12 cellular contexts compared by ENCODE assay signal in genomic region chr5:88878976-88879375, GRCh38. TPM values are rescaled to one million over a fixed set of nuclear protein-coding genes. Genes with fewer than 3 reads are reported as not detected.
DNase-seq lines count a peak whose midpoint lies in the region; ATAC-seq, FAIRE-seq and TF ChIP-seq lines count a peak whose summit lies in the region.
"Had no signal": no experiment of that assay in that cellular context is flagged by ENCODE, and none has a peak within 500 bp of the region (broad histone marks: within the 10 kb centered on the region; RNA-seq: fewer than 3 reads in every experiment).

No MANE protein-coding gene starts in this region.

- peak; percentile 59 for DNase-seq in LoVo (ENCODE audit: low spot score)
- peak; percentile 72 for DNase-seq in bronchial epithelial cell (ENCODE audit: low read depth)
- DNase-seq in pancreas, result no peak
- no peak for DNase-seq in GDM1 (lab: John Stamatoyannopoulos, UW)
- no peak for DNase-seq in NCI-H128 (lab: John Stamatoyannopoulos, UW; ENCODE audit: unreplicated experiment)
- no peak for DNase-seq in stimulated activated naive CD8-positive, alpha-beta T cell treated with anti-CD3 and anti-CD28 coated beads, Interleukin-15, amount 100 ng/mL, for 72 hours
- DNase-seq: activated gamma-delta T cell; stimulated activated CD4-positive, alpha-beta T cell treated with anti-CD3 and anti-CD28 coated beads, Interleukin-2, amount 100 ng/mL, for 48 hours had no signal

- H3K4me1 Mint-ChIP-seq in stimulated activated naive CD8-positive, alpha-beta T cell treated with anti-CD3 and anti-CD28 coated beads, Interleukin-15, amount 100 ng/mL, for 72 hours, result peaks cover 13% of the 10 kb centered on the region

- H3K27me3 ChIP-seq in bronchial epithelial cell (ENCODE audit: control insufficient read depth, insufficient read depth, low read length), result no peaks in the 10 kb centered on the region
- peaks cover 0 to 5% (median 0%) of the 10 kb centered on the region in 4 donors for H3K27me3 ChIP-seq in pancreas

- H3K4me3 Mint-ChIP-seq in stimulated activated naive CD8-positive, alpha-beta T cell treated with anti-CD3 and anti-CD28 coated beads, Interleukin-15, amount 100 ng/mL, for 72 hours, result no peak overlapping the region

- no peak overlapping the region for H3K27ac ChIP-seq in pancreas
- H3K27ac ChIP-seq: HL-60, neutrophil had no signal

- H3K27me3 Mint-ChIP-seq in stimulated activated naive CD8-positive, alpha-beta T cell treated with anti-CD3 and anti-CD28 coated beads, Interleukin-15, amount 100 ng/mL, for 72 hours, result peaks cover 34% of the 10 kb centered on the region

- H3K4me1 ChIP-seq in pancreas, result no peaks in the 10 kb centered on the region

- H3K27ac Mint-ChIP-seq in stimulated activated naive CD8-positive, alpha-beta T cell treated with anti-CD3 and anti-CD28 coated beads, Interleukin-15, amount 100 ng/mL, for 72 hours, result no peak overlapping the region

- H3K9me3 ChIP-seq in pancreas, result no peaks in the 10 kb centered on the region
- H3K9me3 ChIP-seq: neutrophil had no signal

- WGBS in pancreas, 2 donors, result 88 to 89% methylated on average over 1 of the region's 1 CpG

- TF ChIP-seq CTCF in bronchial epithelial cell (IDR thresholded peaks at IDR 0.05; ENCODE audit: insufficient read depth, low read length, severe bottlenecking), result no peak
- TF ChIP-seq CTCF in pancreas (IDR thresholded peaks at IDR 0.05), result no peak

- intact Hi-C loops in pancreas (cut with DNase I), result no loop called here

- H3K4me3 ChIP-seq in bronchial epithelial cell (ENCODE audit: low read depth, low read length) (no peak overlapping the region), pancreas (no peak overlapping the region)

- H3K9me3 Mint-ChIP-seq in stimulated activated naive CD8-positive, alpha-beta T cell treated with anti-CD3 and anti-CD28 coated beads, Interleukin-15, amount 100 ng/mL, for 72 hours, result no peaks in the 10 kb centered on the region

- FAIRE-seq in G401.6 (lab: Jason Lieb, UNC) (peak; percentile 34), bronchial epithelial cell (lab: Jason Lieb, UNC) (no peak), pancreas (lab: Jason Lieb, UNC) (peak; percentile 90)

- ATAC-seq in pancreas (no peak), GM18519 (IDR thresholded peaks at IDR 0.05; ENCODE audit: low FRiP score, unreplicated experiment) (no peak)
- ATAC-seq in stimulated activated naive CD8-positive, alpha-beta T cell treated with anti-CD3 and anti-CD28 coated beads, Interleukin-15, amount 100 ng/mL, for 72 hours, result no peak

- H3K36me3 ChIP-seq in bronchial epithelial cell (ENCODE audit: control insufficient read depth, insufficient read depth, low read length) (no peaks in the 10 kb centered on the region), pancreas (no peaks in the 10 kb centered on the region)
- H3K36me3 ChIP-seq: neutrophil had no signal

RNA-seq across cellular contexts. Expression of gene MEF2C, which starts 4.0 kb away (rescaled TPM):
- total RNA-seq in bronchial epithelial cell (under 0.01 and 0.26 TPM in 2 replicates), pancreas (10 to 100 TPM in 2 of 6 donors, 1 to 10 TPM in 4; 2.6 to 19.9 (median 5.6) TPM)
- 1 to 10 TPM; 1.5 to 3.0 TPM for polyA plus RNA-seq in pancreas

Comparison
In these comparisons a context has a peak if more than half of its experiments do, and no peak if none do; other contexts are left out.
1. DNase-seq: peak in LoVo (single experiment) and bronchial epithelial cell (single experiment); none in pancreas (0 of 6), GDM1 (single experiment), NCI-H128 (single experiment) and stimulated activated naive CD8-positive, alpha-beta T cell treated with anti-CD3 and anti-CD28 coated beads, Interleukin-15, amount 100 ng/mL, for 72 hours (0 of 2).